ENCODE assay signal across 1 cellular context in the genomic region with DNA sequence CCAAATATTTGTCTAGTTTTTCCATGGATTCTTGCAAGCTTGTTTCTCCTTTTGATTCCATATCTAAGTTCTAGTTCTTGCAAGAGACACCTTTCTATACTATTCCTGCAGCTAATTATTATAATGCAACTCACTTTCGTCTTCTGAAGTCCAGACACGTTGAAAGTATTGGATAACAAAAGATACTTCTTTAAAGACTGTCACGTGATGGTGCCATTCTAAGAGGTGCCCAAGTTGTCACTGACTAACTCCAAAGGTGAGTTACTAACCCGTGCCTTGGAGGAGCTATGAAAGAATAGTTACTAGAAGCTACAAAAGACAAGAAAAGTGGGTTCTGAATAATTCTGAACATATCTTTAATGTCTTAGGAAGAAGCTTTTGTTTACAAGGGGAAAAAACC.
TF ChIP-seq lines count a peak whose summit lies in the region.

No MANE protein-coding gene starts in this region.

TF ChIP-seq in SK-N-SH, 30 proteins besides CTCF, POLR2A, EP300 and RAD21 (continued from another document):
- TF ChIP-seq, protein P1, sequence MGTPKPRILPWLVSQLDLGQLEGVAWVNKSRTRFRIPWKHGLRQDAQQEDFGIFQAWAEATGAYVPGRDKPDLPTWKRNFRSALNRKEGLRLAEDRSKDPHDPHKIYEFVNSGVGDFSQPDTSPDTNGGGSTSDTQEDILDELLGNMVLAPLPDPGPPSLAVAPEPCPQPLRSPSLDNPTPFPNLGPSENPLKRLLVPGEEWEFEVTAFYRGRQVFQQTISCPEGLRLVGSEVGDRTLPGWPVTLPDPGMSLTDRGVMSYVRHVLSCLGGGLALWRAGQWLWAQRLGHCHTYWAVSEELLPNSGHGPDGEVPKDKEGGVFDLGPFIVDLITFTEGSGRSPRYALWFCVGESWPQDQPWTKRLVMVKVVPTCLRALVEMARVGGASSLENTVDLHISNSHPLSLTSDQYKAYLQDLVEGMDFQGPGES (IDR thresholded peaks at IDR 0.05; ENCODE audit: low read depth, low read length), result no peak
- TF ChIP-seq ELF1 (IDR thresholded peaks at IDR 0.05) (no peak), RCOR1 (IDR thresholded peaks at IDR 0.05; ENCODE audit: low read length) (no peak), FOXM1 (IDR thresholded peaks at IDR 0.05; ENCODE audit: low read depth) (no peak), PBX3 (IDR thresholded peaks at IDR 0.05) (no peak), YY1 (IDR thresholded peaks at IDR 0.05; ENCODE audit: low read depth) (no peak)
